Comparison of ENCODE assay signal across 1 cellular context in genomic region chr12:123971770-123972447, GRCh38.
TF ChIP-seq lines count a peak whose summit lies in the region.

No MANE protein-coding gene starts in this region.

TF ChIP-seq in K562, 482 proteins besides CTCF, POLR2A, EP300 and RAD21 (continued from another document):
- TF ChIP-seq CHD7 (IDR thresholded peaks at IDR 0.05; ENCODE audit: low read depth, low read length) (no peak), HMG20B (CRISPR knock-in tag; IDR thresholded peaks at IDR 0.05) (no peak), RFX7 (CRISPR knock-in tag; IDR thresholded peaks at IDR 0.05) (no peak), RBM22 (IDR thresholded peaks at IDR 0.05; ENCODE audit: low read depth, low read length, poor library complexity, severe bottlenecking) (no peak), CGGBP1 (CRISPR knock-in tag; IDR thresholded peaks at IDR 0.05) (no peak), SMAD2 (IDR thresholded peaks at IDR 0.05; ENCODE audit: low read depth, low read length) (no peak), RBM17 (IDR thresholded peaks at IDR 0.05; ENCODE audit: borderline replicate concordance, low read depth, low read length) (no peak)
